Comparison of ENCODE assay signal across 8 cellular contexts in genomic region chr17:78358538-78359215, GRCh38. TPM values are rescaled to one million over a fixed set of nuclear protein-coding genes. Genes with fewer than 3 reads are reported as not detected.
DNase-seq lines count a peak whose midpoint lies in the region; ATAC-seq, FAIRE-seq and TF ChIP-seq lines count a peak whose summit lies in the region.

No MANE protein-coding gene starts in this region.

- peak overlapping the region; percentile 87 for H3K4me3 Mint-ChIP-seq in astrocyte (ENCODE audit: unreplicated experiment)

- H3K4me1 ChIP-seq in astrocyte (ENCODE audit: insufficient read depth, low read length) (peaks cover 39% of the 10 kb centered on the region), stomach (peaks cover 46 to 66% (median 57%) of the 10 kb centered on the region in 4 donors)

- peak overlapping the region; percentile 93 for H3K9ac ChIP-seq in astrocyte (ENCODE audit: low read length)

- peak overlapping the region; percentile 83 for H3K27ac Mint-ChIP-seq in astrocyte (ENCODE audit: unreplicated experiment)

- H3K4me1 Mint-ChIP-seq in astrocyte (ENCODE audit: low read depth, unreplicated experiment): peaks cover 24% of the 10 kb centered on the region

- H3K4me2 ChIP-seq in astrocyte (ENCODE audit: low read length): peak overlapping the region; percentile 94

- no peaks in the 10 kb centered on the region for H3K36me3 Mint-ChIP-seq in astrocyte (ENCODE audit: low read depth, unreplicated experiment)

- no peak for TF ChIP-seq EP300 in stomach (IDR thresholded peaks at IDR 0.05)

- peak; percentile 75 for DNase-seq in Right ventricle myocardium inferior (ENCODE audit: missing footprints)
- no peak for DNase-seq in Right ventricle myocardium superior
- peak; percentile 61 for DNase-seq in astrocyte (ENCODE audit: low read depth)
- DNase-seq in kidney tubule cell (ENCODE audit: low spot score): peak; percentile 45
- DNase-seq in stomach: peak; percentile 48
- DNase-seq in mucosa of gallbladder (ENCODE audit: low spot score): no peak
- DNase-seq in GM12891 (ENCODE audit: insufficient read length, low spot score): no peak
- DNase-seq in GM20000 (ENCODE audit: low spot score): no peak

- TF ChIP-seq CTCF in astrocyte (IDR thresholded peaks at IDR 0.05; ENCODE audit: insufficient read depth, low read depth, low read length) (no peak), stomach (IDR thresholded peaks at IDR 0.05) (no peak), GM20000 (IDR thresholded peaks at IDR 0.05; ENCODE audit: extremely low read depth, missing control alignments) (no peak)

- H2AFZ ChIP-seq in astrocyte (ENCODE audit: low read depth, low read length): no peak overlapping the region

- no peaks in the 10 kb centered on the region for H3K9me3 Mint-ChIP-seq in astrocyte (ENCODE audit: unreplicated experiment)

- H3K79me2 ChIP-seq in astrocyte (ENCODE audit: insufficient read depth, low read length): peaks cover 38% of the 10 kb centered on the region

- intact Hi-C loops in Right ventricle myocardium inferior (cut with DNase I): loop anchor here (2.0 kb wide), 1 partner anchor 44 kb away; no protein-coding TSS in a partner anchor
- intact Hi-C loops in Right ventricle myocardium superior (cut with DNase I): loop anchor here (5.0 kb wide), 1 partner anchor 66 kb away; no protein-coding TSS in a partner anchor
- intact Hi-C loops in stomach (cut with DNase I; ENCODE audit: low total_unique reads): no loop called here

- TF ChIP-seq POLR2A in stomach (IDR thresholded peaks at IDR 0.05): no peak
- no peak for TF ChIP-seq POLR2A in GM12891 (IDR thresholded peaks at IDR 0.05; ENCODE audit: low read depth, low read length)

- peak overlapping the region; percentile 80 for H3K4me3 ChIP-seq in astrocyte (ENCODE audit: insufficient read depth, low read depth, low read length)
- peak overlapping the region; percentile 70 to 99 (median 91) for H3K4me3 ChIP-seq in stomach

- peaks cover 42% of the 10 kb centered on the region for H4K20me1 ChIP-seq in astrocyte (ENCODE audit: insufficient read depth, low read length)

- H3K27me3 ChIP-seq in astrocyte (ENCODE audit: insufficient read depth, low read length) (no peaks in the 10 kb centered on the region), stomach (no peaks in the 10 kb centered on the region)

- no peak for FAIRE-seq in astrocyte (lab: Jason Lieb, UNC)
- FAIRE-seq in GM12891 (lab: Jason Lieb, UNC): no peak

- H3K36me3 ChIP-seq in astrocyte (ENCODE audit: insufficient read depth, low read length) (peaks cover 5% of the 10 kb centered on the region), stomach (peaks cover 9 to 41% (median 26%) of the 10 kb centered on the region in 4 donors)

- H3K27me3 Mint-ChIP-seq in astrocyte (ENCODE audit: low read depth, unreplicated experiment): peaks cover 5% of the 10 kb centered on the region

- H3K27ac ChIP-seq in astrocyte (ENCODE audit: low read depth, low read length): peak overlapping the region; percentile 84
- peak overlapping the region in 4 of 5 donors; percentile 93 to 98 (median 96) for H3K27ac ChIP-seq in stomach

- no peaks in the 10 kb centered on the region for H3K9me3 ChIP-seq in astrocyte (ENCODE audit: insufficient read depth, low read depth, low read length)
- H3K9me3 ChIP-seq in stomach: no peaks in the 10 kb centered on the region

- no peak for ATAC-seq in Right ventricle myocardium inferior
- ATAC-seq in Right ventricle myocardium superior (ENCODE audit: poor library complexity): no peak

- WGBS in stomach, 5 donors: 17 to 32% (median 21%) methylated on average over 33 to 59 of the region's 59 CpGs

TF ChIP-seq in GM12891, 5 proteins besides CTCF, POLR2A, EP300 and RAD21:
- TF ChIP-seq PAX5 (IDR thresholded peaks at IDR 0.05; ENCODE audit: insufficient read depth, low read length, severe bottlenecking) (no peak), SPI1 (IDR thresholded peaks at IDR 0.05; ENCODE audit: low read depth, low read length) (no peak)

RNA-seq across cellular contexts. Expression of gene SOCS3, which starts 1.2 kb away (rescaled TPM):
- total RNA-seq in Right ventricle myocardium inferior (12.2 TPM), Right ventricle myocardium superior (10.5 TPM), astrocyte (13.4 and 16.7 TPM in 2 replicates), stomach (10 to 100 TPM; 48.4 to 62.9 (median 52.2) TPM), mucosa of gallbladder (11.9 TPM)
- 10 to 100 TPM; 18.7 to 46.9 (median 39.7) TPM for polyA plus RNA-seq in stomach
- polyA plus RNA-seq in GM12891 (2012; ENCODE audit: low read depth, missing spikeins): 2.0 TPM

RNA-seq across cellular contexts. Expression of gene PGS1, which starts 19.8 kb away (rescaled TPM):
- total RNA-seq in Right ventricle myocardium inferior: 16.7 TPM
- 18.1 TPM for total RNA-seq in Right ventricle myocardium superior
- total RNA-seq in astrocyte: 31.3 and 32.0 TPM in 2 replicates
- total RNA-seq in stomach: 100 to 1,000 TPM in 2 of 5 donors, 10 to 100 TPM in 3; 27.8 to 209 (median 41.7) TPM
- polyA plus RNA-seq in stomach: 10 to 100 TPM; 11.9 to 19.1 (median 14.9) TPM
- total RNA-seq in mucosa of gallbladder: 40.4 TPM
- polyA plus RNA-seq in GM12891 (2012; ENCODE audit: low read depth, missing spikeins): 18.5 TPM

Comparison
In these comparisons a context has a peak if more than half of its experiments do, and no peak if none do; other contexts are left out.
1. DNase-seq: peak in Right ventricle myocardium inferior (single experiment), astrocyte (single experiment), kidney tubule cell (single experiment) and stomach (single experiment); none in Right ventricle myocardium superior (single experiment), mucosa of gallbladder (single experiment), GM12891 (single experiment) and GM20000 (single experiment).